Comparison of ENCODE assay signal across 27 cellular contexts in genomic region chr15:59798605-59798917, GRCh38.
DNase-seq lines count a peak whose midpoint lies in the region; ATAC-seq and TF ChIP-seq lines count a peak whose summit lies in the region.
"Had no signal": no experiment of that assay in that cellular context is flagged by ENCODE, and none has a peak within 500 bp of the region (broad histone marks: within the 10 kb centered on the region; RNA-seq: fewer than 3 reads in every experiment).

No MANE protein-coding gene starts in this region.

- no peaks in the 10 kb centered on the region for H3K27me3 Mint-ChIP-seq in activated naive CD4-positive, alpha-beta T cell treated with anti-CD3 and anti-CD28 coated beads, Interleukin-2, amount 50 U/mL, for 24 hours
- H3K27me3 Mint-ChIP-seq in activated naive CD8-positive, alpha-beta T cell: no peaks in the 10 kb centered on the region
- H3K27me3 Mint-ChIP-seq in stimulated activated naive CD8-positive, alpha-beta T cell treated with anti-CD3 and anti-CD28 coated beads, Interleukin-15, amount 100 ng/mL, for 72 hours: no peaks in the 10 kb centered on the region

- TF ChIP-seq CTCF in OCI-LY3 (IDR thresholded peaks at IDR 0.05; ENCODE audit: low read depth, low read length): no peak
- TF ChIP-seq CTCF in lower leg skin (IDR thresholded peaks at IDR 0.05): no peak

- H3K9me3 Mint-ChIP-seq in activated naive CD4-positive, alpha-beta T cell treated with anti-CD3 and anti-CD28 coated beads, Interleukin-2, amount 50 U/mL, for 24 hours: no peaks in the 10 kb centered on the region
- H3K9me3 Mint-ChIP-seq in activated naive CD8-positive, alpha-beta T cell (ENCODE audit: low read depth): no peaks in the 10 kb centered on the region
- H3K9me3 Mint-ChIP-seq in stimulated activated naive CD8-positive, alpha-beta T cell treated with anti-CD3 and anti-CD28 coated beads, Interleukin-15, amount 100 ng/mL, for 72 hours: no peaks in the 10 kb centered on the region
- H3K9me3 Mint-ChIP-seq: stimulated activated naive B cell treated with anti-CD40 and anti-IgM and Interleukin-4, amounts not matched to agents 10 μg/mL and 1 μg/mL and 100 μg/mL, for 72 hours had no signal

- H3K4me1 ChIP-seq in OCI-LY3 (ENCODE audit: low read length): peaks cover 27% of the 10 kb centered on the region
- H3K4me1 ChIP-seq: breast epithelium, gastroesophageal sphincter, left lung, parathyroid adenoma, SJSA1, thyroid gland had no signal

- H3K27me3 ChIP-seq in OCI-LY3 (ENCODE audit: low read depth, low read length): peaks cover 69% of the 10 kb centered on the region
- H3K27me3 ChIP-seq: breast epithelium, thyroid gland had no signal

- intact Hi-C loops in lower leg skin (cut with DNase I; ENCODE audit: low total_unique reads): no loop called here

- 58 to 60% methylated on average over 5 of the region's 5 CpGs for WGBS in lower leg skin, 2 donors

- H2AFZ ChIP-seq in OCI-LY3 (ENCODE audit: low read depth, low read length): no peak overlapping the region
- H2AFZ ChIP-seq: parathyroid adenoma had no signal

- peaks cover 93% of the 10 kb centered on the region for H3K4me1 Mint-ChIP-seq in activated naive CD4-positive, alpha-beta T cell treated with anti-CD3 and anti-CD28 coated beads, Interleukin-2, amount 50 U/mL, for 24 hours
- peaks cover 84% of the 10 kb centered on the region for H3K4me1 Mint-ChIP-seq in activated naive CD8-positive, alpha-beta T cell (ENCODE audit: low read depth)
- peaks cover 91% of the 10 kb centered on the region for H3K4me1 Mint-ChIP-seq in stimulated activated naive CD8-positive, alpha-beta T cell treated with anti-CD3 and anti-CD28 coated beads, Interleukin-15, amount 100 ng/mL, for 72 hours

- H3K27ac ChIP-seq in OCI-LY3 (ENCODE audit: low read length): no peak overlapping the region
- H3K27ac ChIP-seq: breast epithelium, C4-2B, coronary artery, gastroesophageal sphincter, left lung, parathyroid adenoma, SJSA1, spleen, thyroid gland had no signal

- H3K9ac ChIP-seq in OCI-LY3 (ENCODE audit: low read length): no peak overlapping the region
- H3K9ac ChIP-seq: parathyroid adenoma had no signal

- H3K4me3 Mint-ChIP-seq in activated naive CD4-positive, alpha-beta T cell treated with anti-CD3 and anti-CD28 coated beads, Interleukin-2, amount 50 U/mL, for 24 hours: peak overlapping the region; percentile 49
- peak overlapping the region; percentile 58 for H3K4me3 Mint-ChIP-seq in activated naive CD8-positive, alpha-beta T cell
- peak overlapping the region; percentile 58 to 66 for H3K4me3 Mint-ChIP-seq in stimulated activated naive CD8-positive, alpha-beta T cell treated with anti-CD3 and anti-CD28 coated beads, Interleukin-15, amount 100 ng/mL, for 72 hours
- H3K4me3 Mint-ChIP-seq: stimulated activated naive B cell treated with anti-CD40 and anti-IgM and Interleukin-4, amounts not matched to agents 10 μg/mL and 1 μg/mL and 100 μg/mL, for 72 hours had no signal

- H3K9me3 ChIP-seq in OCI-LY3 (ENCODE audit: insufficient read depth, low read length): no peaks in the 10 kb centered on the region
- H3K9me3 ChIP-seq: breast epithelium, gastroesophageal sphincter, left lung, SJSA1, spleen, thyroid gland had no signal

- H3K36me3 ChIP-seq in OCI-LY3 (replicated peaks; ENCODE audit: low read depth, low read length): no peaks in the 10 kb centered on the region
- H3K36me3 ChIP-seq: breast epithelium, gastroesophageal sphincter, left lung, SJSA1, spleen, thyroid gland had no signal

- H3K4me3 ChIP-seq in OCI-LY3 (ENCODE audit: low read length): peak overlapping the region; percentile 31
- H3K4me3 ChIP-seq in lower leg skin (ENCODE audit: low read depth, poor library complexity, severe bottlenecking): no peak overlapping the region
- H3K4me3 ChIP-seq: breast epithelium, coronary artery, gastroesophageal sphincter, left lung, SJSA1, spleen, thyroid gland had no signal

- peak overlapping the region; percentile 76 for H3K4me2 ChIP-seq in OCI-LY3 (ENCODE audit: low read length)

- peaks cover 4% of the 10 kb centered on the region for H3K36me3 Mint-ChIP-seq in activated naive CD4-positive, alpha-beta T cell treated with anti-CD3 and anti-CD28 coated beads, Interleukin-2, amount 50 U/mL, for 24 hours
- peaks cover 4% of the 10 kb centered on the region for H3K36me3 Mint-ChIP-seq in activated naive CD8-positive, alpha-beta T cell
- H3K36me3 Mint-ChIP-seq: stimulated activated naive B cell treated with anti-CD40 and anti-IgM and Interleukin-4, amounts not matched to agents 10 μg/mL and 1 μg/mL and 100 μg/mL, for 72 hours had no signal

- no peak for DNase-seq in activated naive CD4-positive, alpha-beta T cell treated with anti-CD3 and anti-CD28 coated beads, Interleukin-2, amount 50 U/mL, for 16 hours
- DNase-seq in stimulated activated naive CD8-positive, alpha-beta T cell treated with anti-CD3 and anti-CD28 coated beads, Interleukin-15, amount 100 ng/mL, for 72 hours: no peak
- DNase-seq in lower leg skin (ENCODE audit: low spot score in 2 of 2) (no peak), medulla oblongata (ENCODE audit: extremely low spot score) (no peak)
- DNase-seq: activated CD4-positive, alpha-beta T cell treated with anti-CD3 and anti-CD28 coated beads, Interleukin-2, amount 50 U/mL, for 1 hour; amniotic stem cell; DMS 273 treated with DMSO at 0.1 percent for 48 hours; hippocampal formation; left lung; midbrain; NCI-H1092 treated with DMSO at 0.1 percent for 48 hours; NCI-H187 treated with DMSO at 0.1 percent for 48 hours; NCI-H526 treated with DMSO at 0.1 percent for 48 hours; right cardiac atrium; spleen; stimulated activated CD4-positive, alpha-beta T cell treated with anti-CD3 and anti-CD28 coated beads, Interleukin-4, amount 100 ng/mL, for 1 hour; stimulated activated naive B cell treated with anti-CD40 and anti-IgM and Interleukin-4, amounts not matched to agents 10 μg/mL and 1 μg/mL and 100 μg/mL, for 72 hours; thyroid gland had no signal

- H3K27ac Mint-ChIP-seq in activated naive CD4-positive, alpha-beta T cell treated with anti-CD3 and anti-CD28 coated beads, Interleukin-2, amount 50 U/mL, for 24 hours: peak overlapping the region; percentile 83
- H3K27ac Mint-ChIP-seq in activated naive CD8-positive, alpha-beta T cell: peak overlapping the region; percentile 70
- H3K27ac Mint-ChIP-seq in stimulated activated naive CD8-positive, alpha-beta T cell treated with anti-CD3 and anti-CD28 coated beads, Interleukin-15, amount 100 ng/mL, for 72 hours: peak overlapping the region; percentile 69 to 75
- H3K27ac Mint-ChIP-seq: stimulated activated naive B cell treated with anti-CD40 and anti-IgM and Interleukin-4, amounts not matched to agents 10 μg/mL and 1 μg/mL and 100 μg/mL, for 72 hours had no signal

- no peak for TF ChIP-seq POLR2A in lower leg skin (IDR thresholded peaks at IDR 0.05)

- ATAC-seq in stimulated activated naive CD8-positive, alpha-beta T cell treated with anti-CD3 and anti-CD28 coated beads, Interleukin-15, amount 100 ng/mL, for 72 hours: peak; percentile 16
- ATAC-seq: gastroesophageal sphincter; left lung; right cardiac atrium; stimulated activated naive B cell treated with anti-CD40 and anti-IgM and Interleukin-4, amounts not matched to agents 10 μg/mL and 1 μg/mL and 100 μg/mL, for 72 hours had no signal

- no peaks in the 10 kb centered on the region for H4K20me1 ChIP-seq in OCI-LY3 (ENCODE audit: insufficient read depth, low read length)

- H3K79me2 ChIP-seq in OCI-LY3 (ENCODE audit: low read length): no peaks in the 10 kb centered on the region
- H3K79me2 ChIP-seq: parathyroid adenoma had no signal
